Comparison of ENCODE assay signal across 15 cellular contexts in genomic region chr4:57182132-57182874, GRCh38.
DNase-seq lines count a peak whose midpoint lies in the region; ATAC-seq and TF ChIP-seq lines count a peak whose summit lies in the region.
"Had no signal": no experiment of that assay in that cellular context is flagged by ENCODE, and none has a peak within 500 bp of the region (broad histone marks: within the 10 kb centered on the region; RNA-seq: fewer than 3 reads in every experiment).

No MANE protein-coding gene starts in this region.

- no peak overlapping the region for H3K4me3 Mint-ChIP-seq in HFFc6

- no peak overlapping the region for H3K27ac Mint-ChIP-seq in HFFc6

- ATAC-seq in Right ventricle myocardium superior (ENCODE audit: poor library complexity) (peak; percentile 89), sciatic nerve (peak; percentile 36)
- ATAC-seq: HCT116, left colon had no signal

- no peak overlapping the region for H3K4me3 ChIP-seq in Karpas-422 (ENCODE audit: low read length)
- H3K4me3 ChIP-seq: colonic mucosa had no signal

- H3K27me3 Mint-ChIP-seq in HFFc6 (ENCODE audit: insufficient read depth) = peaks cover 12% of the 10 kb centered on the region; the same call in 1 of the 2 replicates

- no peaks in the 10 kb centered on the region for H3K9me3 ChIP-seq in Karpas-422 (ENCODE audit: low read length)
- H3K9me3 ChIP-seq: colonic mucosa had no signal

- DNase-seq in Karpas-422 (peak; percentile 48), SHP77 treated with DMSO at 0.1 percent for 48 hours (lab: John Stamatoyannopoulos, UW) (peak; percentile 63), Right ventricle myocardium superior (peak; percentile 74), sciatic nerve (ENCODE audit: low spot score) (peak; percentile 69), HCEC 1CT (no peak), HFFc6 (no peak), SW480 (ENCODE audit: low spot score) (no peak)
- DNase-seq in stimulated activated naive CD4-positive, alpha-beta T cell treated with Interleukin-2 at 50 U/mL for 16 hours (lab: John Stamatoyannopoulos, UW) = no peak
- DNase-seq: activated CD4-positive, alpha-beta T cell treated with anti-CD3 and anti-CD28 coated beads, Interleukin-2, amount 50 U/mL, for 4 hours; activated naive CD4-positive, alpha-beta T cell treated with Interleukin-2 at 50 U/mL for 16 hours; colonic mucosa; left colon; NCI-H446; stimulated activated naive CD4-positive, alpha-beta T cell had no signal

- H3K27me3 ChIP-seq in Karpas-422 (ENCODE audit: low read length) = no peaks in the 10 kb centered on the region
- H3K27me3 ChIP-seq: colonic mucosa had no signal

- no peaks in the 10 kb centered on the region for H3K9me2 ChIP-seq in Karpas-422 (replicated peaks; ENCODE audit: insufficient read depth, low read length)

- H3K79me2 ChIP-seq in Karpas-422 (ENCODE audit: low read length) = no peaks in the 10 kb centered on the region

- no peaks in the 10 kb centered on the region for H4K20me1 ChIP-seq in Karpas-422 (ENCODE audit: insufficient read depth, low read depth, low read length)

- H3K4me1 Mint-ChIP-seq in HFFc6 (ENCODE audit: low read depth) = no peaks in the 10 kb centered on the region

- no peak overlapping the region for H3K27ac ChIP-seq in Karpas-422 (ENCODE audit: low read length)
- H3K27ac ChIP-seq: colonic mucosa had no signal

- no peaks in the 10 kb centered on the region for H3K36me3 Mint-ChIP-seq in HFFc6 (ENCODE audit: low read depth)

- H3K4me1 ChIP-seq in Karpas-422 (ENCODE audit: low read length) = no peaks in the 10 kb centered on the region
- H3K4me1 ChIP-seq: colonic mucosa had no signal

- H2AFZ ChIP-seq in Karpas-422 (ENCODE audit: low read length) = no peak overlapping the region

- no peaks in the 10 kb centered on the region for H3K36me3 ChIP-seq in Karpas-422 (ENCODE audit: insufficient read depth, low read length)
- H3K36me3 ChIP-seq: colonic mucosa had no signal

- no peak overlapping the region for H3K4me2 ChIP-seq in Karpas-422 (ENCODE audit: low read depth, low read length, poor library complexity, severe bottlenecking)

- no peaks in the 10 kb centered on the region; the same call in 1 of the 2 replicates for H3K9me3 Mint-ChIP-seq in HFFc6

- intact Hi-C loops in Right ventricle myocardium superior (cut with DNase I) = no loop called here
- intact Hi-C loops in sciatic nerve (cut with DNase I) = no loop called here

- no peak overlapping the region for H3K9ac ChIP-seq in Karpas-422 (ENCODE audit: low read length)

- TF ChIP-seq CTCF in HFFc6 (IDR thresholded peaks at IDR 0.05) = no peak

Comparison
In these comparisons a context has a peak if more than half of its experiments do, and no peak if none do; other contexts are left out.
1. DNase-seq: peak in Karpas-422 (single experiment), SHP77 treated with DMSO at 0.1 percent for 48 hours (single experiment), Right ventricle myocardium superior (single experiment) and sciatic nerve (single experiment); none in HCEC 1CT (single experiment), HFFc6 (single experiment), SW480 (single experiment) and stimulated activated naive CD4-positive, alpha-beta T cell treated with Interleukin-2 at 50 U/mL for 16 hours (single experiment).